20 cellular contexts compared by ENCODE assay signal in the genomic region with DNA sequence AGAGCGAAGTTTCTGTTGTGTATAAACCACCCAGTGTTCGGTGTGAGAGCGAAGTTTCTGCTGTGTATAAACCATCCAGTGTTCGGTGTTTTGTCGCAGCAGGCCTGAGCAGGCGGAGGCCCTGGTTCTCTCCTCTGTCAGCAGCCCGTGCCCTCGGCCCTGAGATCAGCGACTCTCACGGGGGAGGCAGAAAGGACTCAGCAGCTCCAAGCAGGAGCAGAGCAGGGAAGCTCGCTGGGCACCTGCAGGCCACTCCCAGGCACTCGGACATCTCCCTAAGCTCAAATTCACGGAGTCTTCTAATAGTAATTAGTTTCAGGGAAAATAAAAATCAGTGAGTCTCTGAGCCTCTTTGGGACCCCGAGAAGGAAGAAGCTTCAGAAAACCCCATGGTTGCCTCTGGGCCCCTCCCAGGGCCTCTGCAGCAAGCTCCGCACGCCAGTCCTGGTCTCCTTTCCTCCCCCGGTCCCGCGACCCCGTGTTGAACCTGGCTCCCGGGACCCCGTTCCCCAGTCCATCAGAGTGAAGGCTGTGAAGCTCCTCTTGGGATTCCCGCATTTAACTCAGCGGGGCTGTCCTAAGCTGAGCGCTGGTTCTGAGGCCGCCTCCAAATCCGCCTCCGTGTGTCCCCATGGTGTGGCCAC.
"Had no signal": no experiment of that assay in that cellular context is flagged by ENCODE, and none has a peak within 500 bp of the region (broad histone marks: within the 10 kb centered on the region; RNA-seq: fewer than 3 reads in every experiment).

No MANE protein-coding gene starts in this region.

- H3K36me3 ChIP-seq: prostate gland, tibial nerve, uterus had no signal

- DNase-seq: activated CD4-positive, alpha-beta T cell treated with anti-CD3 and anti-CD28 coated beads for 1 hour; activated CD4-positive, alpha-beta T cell treated with anti-CD3 and anti-CD28 coated beads, Interleukin-2, amount 50 U/mL, for 4 hours; activated gamma-delta T cell; activated T-cell treated with anti-CD3 and anti-CD28 coated beads, Interleukin-2, amount 50 U/mL, for 72 hours; endodermal cell; foreskin keratinocyte; left ventricle myocardium superior; mesendoderm; naive thymus-derived CD8-positive, alpha-beta T cell; stimulated activated naive CD8-positive, alpha-beta T cell treated with anti-CD3 and anti-CD28 coated beads, Interleukin-15, Interleukin-2, amounts not matched to agents 100 U/mL and 50 U/mL, for 24 hours; substantia nigra; uterus had no signal

- H3K9me3 ChIP-seq: prostate gland, uterus had no signal

- ATAC-seq: activated T-cell treated with anti-CD3 and anti-CD28 coated beads, Interleukin-2, amount 50 U/mL, for 72 hours; foreskin keratinocyte; left ventricle myocardium superior; naive thymus-derived CD8-positive, alpha-beta T cell; right cardiac atrium; stimulated activated naive CD8-positive, alpha-beta T cell treated with anti-CD3 and anti-CD28 coated beads, Interleukin-15, Interleukin-2, amounts not matched to agents 100 U/mL and 50 U/mL, for 24 hours had no signal

- H3K27ac ChIP-seq: dorsolateral prefrontal cortex, epithelial cell of prostate, foreskin keratinocyte, hepatocyte, prostate gland, skin epidermis, tibial nerve, uterus, VCaP had no signal

- H3K4me3 ChIP-seq: dorsolateral prefrontal cortex, hepatocyte, prostate gland, skin epidermis, tibial nerve, uterus had no signal

- H2AFZ ChIP-seq: hepatocyte had no signal

- H3K4me2 ChIP-seq: hepatocyte had no signal

- H3K27me3 ChIP-seq: foreskin keratinocyte, hepatocyte, tibial nerve, uterus had no signal

- H3K4me1 ChIP-seq: foreskin keratinocyte, prostate gland, tibial nerve, uterus had no signal
